In the genomic region with DNA sequence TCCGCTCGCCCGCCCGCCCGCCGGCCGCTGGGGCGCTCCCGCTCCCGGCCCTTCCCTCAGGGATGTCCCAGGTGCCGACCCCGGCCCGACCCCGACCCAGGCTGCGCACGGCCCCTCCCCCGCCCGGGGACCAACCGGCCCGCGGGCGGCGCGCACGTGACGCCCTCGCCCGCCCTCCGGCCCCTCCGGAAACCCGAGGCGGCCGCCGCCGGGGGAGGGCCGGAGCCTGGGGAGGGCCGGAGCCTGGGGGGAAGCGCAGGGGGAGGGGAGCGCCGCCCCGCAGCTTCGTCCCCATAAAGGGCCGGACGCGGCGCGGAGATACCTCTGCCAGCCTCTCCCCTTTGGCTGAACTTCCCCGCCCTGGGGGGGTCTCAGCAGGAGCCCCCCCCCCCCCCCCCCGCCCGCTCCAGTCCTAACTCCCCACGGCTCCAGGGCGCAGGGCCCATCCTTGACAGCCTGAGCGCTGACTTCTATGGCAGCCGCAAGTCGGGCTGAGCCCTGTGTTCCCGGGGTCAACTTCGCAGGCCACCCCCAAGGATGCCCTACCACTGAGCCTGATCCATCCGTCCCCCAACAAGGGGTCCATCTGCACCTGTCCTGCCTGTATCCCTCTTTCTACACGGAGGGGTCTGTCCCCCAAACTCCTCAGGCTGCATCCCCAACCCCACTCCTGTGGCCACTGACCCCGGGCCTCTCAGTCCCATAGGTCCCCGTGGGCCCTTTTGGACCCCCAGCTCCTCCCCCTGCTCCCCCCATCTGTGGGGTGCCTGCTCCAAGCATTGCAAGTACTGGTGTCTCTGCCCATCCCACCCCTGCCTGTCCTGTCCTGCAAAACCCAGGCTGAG, we compare ENCODE assay signal across 8 cellular contexts. TPM values are rescaled to one million over a fixed set of nuclear protein-coding genes. Genes with fewer than 3 reads are reported as not detected.
DNase-seq lines count a peak whose midpoint lies in the region; ATAC-seq, FAIRE-seq and TF ChIP-seq lines count a peak whose summit lies in the region.

A gene (minus strand): TSS at position 69 of the 845 bp plus-strand sequence. CDS start 174 bp downstream, outside the sequence.

- no peak within 1 kb of the TSS for H3K23ac ChIP-seq in H1 (ENCODE audit: insufficient read length)

- H3K36me3 ChIP-seq in BJ (ENCODE audit: control insufficient read depth, insufficient read depth, low read length): peaks cover 10% of the 10 kb centered on the region
- H3K36me3 ChIP-seq in Panc1 (ENCODE audit: control insufficient read depth, insufficient read depth, low read length): no peaks in the 10 kb centered on the region; the same call in 1 of the 2 replicates
- H3K36me3 ChIP-seq in H1 (ENCODE audit: control insufficient read depth in 2 of 4, insufficient read depth in 4 of 4, low read length in 3 of 4): no peaks in the 10 kb centered on the region
- no peaks in the 10 kb centered on the region for H3K36me3 ChIP-seq in mucosa of rectum (ENCODE audit: control insufficient read depth in 2 of 2, insufficient read depth in 2 of 2, low read length in 2 of 2)

- in situ Hi-C loops in Panc1 (cut with HindIII; ENCODE audit: low pct_unique_long_range_greater_than_20kb, low sequenced_read_pairs): no loop called here

- no peaks in the 10 kb centered on the region for H3K79me2 ChIP-seq in H1 (ENCODE audit: control insufficient read depth in 1 of 2, insufficient read depth in 2 of 2, low read length in 2 of 2)

- peak within 1 kb of the TSS; percentile 80; the same call in 1 of the 2 replicates for H2BK12ac ChIP-seq in H1 (ENCODE audit: low read depth, low read length)

- no peak within 1 kb of the TSS for H3K14ac ChIP-seq in H1 (ENCODE audit: insufficient read length)

- peaks cover 6% of the 10 kb centered on the region; the same call in 1 of the 2 replicates for H3K23me2 ChIP-seq in H1 (ENCODE audit: low read depth, low read length)

- H3K9ac ChIP-seq in H1 (replicated peaks in 1 of 4; ENCODE audit: extremely low read depth in 1 of 4, low read depth in 3 of 4, low read length in 3 of 4) (peak within 1 kb of the TSS in 1 of 4 experiments; percentile 19; a peak in 3 of 7 replicates), mucosa of rectum (ENCODE audit: low read depth in 1 of 2, low read length in 2 of 2) (no peak within 1 kb of the TSS)

- WGBS in H1 (ENCODE audit: extremely low coverage in 1 of 2, insufficient coverage in 1 of 2, insufficient read length in 1 of 2, insufficient replicate concordance in 2 of 2, low coverage in 1 of 2, low lambda C conversion rate in 2 of 2, missing lambda C conversion rate in 1 of 2), 2 experiments: 29% methylated on average over 4 of the region's 61 CpGs; no CpG with 5 or more reads in 1 of the 2 experiments

- H3K4me2 ChIP-seq in H1 (ENCODE audit: insufficient read depth in 1 of 2, low read depth in 2 of 2, low read length in 2 of 2): peak within 1 kb of the TSS; percentile 77 to 78

- peaks cover 5 to 10% of the 10 kb centered on the region in 2 experiments for H4K20me1 ChIP-seq in H1 (replicated peaks in 1 of 2; ENCODE audit: control insufficient read depth in 1 of 2, insufficient read depth in 2 of 2, low read length in 2 of 2)

- BruUV-seq in Panc1 (replicated peaks; lab: Mats Ljungman, UMichigan): no TSS peak

- peak within 1 kb of the TSS; percentile 89; the same call in 1 of the 2 replicates for H4K8ac ChIP-seq in H1 (ENCODE audit: extremely low read depth, insufficient read depth, low read length)

- no peaks in the 10 kb centered on the region for H3K79me1 ChIP-seq in H1 (ENCODE audit: low read depth, low read length)

- peak within 1 kb of the TSS; percentile 32 for H3K18ac ChIP-seq in H1 (ENCODE audit: extremely low read depth, low read length)

- DNase-seq in BJ (ENCODE audit: low read depth): no peak
- DNase-seq in Panc1 (ENCODE audit: low read depth, low spot score): no peak
- peak in 1 of 2 experiments; percentile 76 for DNase-seq in H1 (ENCODE audit: low read depth in 1 of 2, low spot score in 2 of 2)
- no peak for DNase-seq in activated CD4-positive, CD25-positive, alpha-beta regulatory T cell treated with anti-CD3 and anti-CD28 coated beads, Interleukin-2, amount 50 U/mL, for 72 hours
- DNase-seq in T-helper 9 cell: no peak
- DNase-seq in pons (ENCODE audit: low spot score): no peak

- peak within 1 kb of the TSS; percentile 81 for H4K91ac ChIP-seq in H1 (replicated peaks; ENCODE audit: insufficient read length, low read length)

- H2BK120ac ChIP-seq in H1 (replicated peaks; ENCODE audit: low read depth, low read length): no peak within 1 kb of the TSS

- no peak for TF ChIP-seq EP300 in H1 (IDR thresholded peaks at IDR 0.05; ENCODE audit: borderline replicate concordance in 1 of 2, low read depth in 2 of 2, low read length in 2 of 2)

- no peak within 1 kb of the TSS for H4K5ac ChIP-seq in H1 (ENCODE audit: insufficient read length, low read depth, low read length)

- 0 out of 2 replicates have a peak within 1 kb of the TSS, but pooled peaks have one; percentile 61 for H2BK15ac ChIP-seq in H1 (ENCODE audit: low read length)

- no peak within 1 kb of the TSS for H3K56ac ChIP-seq in H1 (replicated peaks; ENCODE audit: insufficient read length, low read depth, low read length)

- no peak for TF ChIP-seq RAD21 in H1 (IDR thresholded peaks at IDR 0.05 in 1 of 2, conservative IDR thresholded peaks at IDR 0.05 in 1 of 2; ENCODE audit: low read depth in 2 of 2, low read length in 2 of 2)

- peak; percentile 50 for ATAC-seq in GM19035 (IDR thresholded peaks at IDR 0.05; ENCODE audit: unreplicated experiment)
- peak; percentile 62 for ATAC-seq in Panc1

- peak within 1 kb of the TSS; percentile 86 for H3K27ac ChIP-seq in Panc1 (ENCODE audit: low read length)
- no peak within 1 kb of the TSS for H3K27ac ChIP-seq in H1 (ENCODE audit: low read depth, low read length)
- H3K27ac ChIP-seq in mucosa of rectum (ENCODE audit: low read depth in 2 of 2, low read length in 2 of 2): no peak within 1 kb of the TSS

- POLR2A ChIA-PET in BJ (lab: Charles Lee): no interaction called here
- POLR2A ChIA-PET in Panc1 (lab: Charles Lee): interaction anchor here (0.5 kb wide), 1 partner anchor 1766 kb away, joined by 3 read pairs; no protein-coding TSS in a partner anchor
- POLR2A ChIA-PET in H1 (lab: Charles Lee; ENCODE audit: partially characterized antibody): interaction anchor here (0.6 to 2.3 kb wide), 4 partner anchors 10 to 59 kb away, joined by 3 to 5 read pairs (median 3); a partner anchor contains a TSS

- H3K4ac ChIP-seq in H1 (replicated peaks; ENCODE audit: insufficient read length, low read depth, low read length): peak within 1 kb of the TSS; percentile 53

- H3K4me1 ChIP-seq in Panc1 (ENCODE audit: control insufficient read depth, insufficient read depth, low read length) (peaks cover 33% of the 10 kb centered on the region), H1 (replicated peaks in 1 of 4; ENCODE audit: control insufficient read depth in 3 of 4, insufficient read depth in 4 of 4, low read length in 3 of 4) (peaks cover 0 to 20% (median 10%) of the 10 kb centered on the region in 4 experiments; a peak in 6 of 7 replicates), mucosa of rectum (ENCODE audit: control insufficient read depth in 2 of 2, insufficient read depth in 2 of 2, low read length in 2 of 2) (no peaks in the 10 kb centered on the region)

- H2AK5ac ChIP-seq in H1 (ENCODE audit: low read depth, low read length): no peak within 1 kb of the TSS

- H3K9me3 ChIP-seq in Panc1 (ENCODE audit: control insufficient read depth, insufficient read depth, low read depth, low read length): no peaks in the 10 kb centered on the region
- H3K9me3 ChIP-seq in H1 (ENCODE audit: insufficient read depth in 2 of 2, low read depth in 1 of 2, low read length in 1 of 2): peaks cover 0 to 3% of the 10 kb centered on the region in 2 experiments; a peak in 1 of 4 replicates
- no peaks in the 10 kb centered on the region for H3K9me3 ChIP-seq in mucosa of rectum (ENCODE audit: control insufficient read depth in 2 of 2, low read length in 2 of 2)

- no peak for TF ChIP-seq POLR2A in H1 (IDR thresholded peaks at IDR 0.05; ENCODE audit: control extremely low read depth in 1 of 2, low read depth in 2 of 2, low read length in 2 of 2)

- H2BK5ac ChIP-seq in H1 (ENCODE audit: low read depth, low read length): peak within 1 kb of the TSS; percentile 52; the same call in 1 of the 2 replicates

- no peak for FAIRE-seq in H1 (lab: Jason Lieb, UNC)

- CTCF ChIA-PET in BJ (lab: Yijun Ruan, JAX) (interaction anchor here (1.2 to 4.7 kb wide), 6 partner anchors 10 to 80 kb away, joined by 3 to 28 read pairs (median 8); a partner anchor contains a TSS), Panc1 (lab: Charles Lee) (no interaction called here), H1 (lab: Charles Lee; ENCODE audit: partially characterized antibody) (interaction anchor here (0.5 to 4.7 kb wide), 10 partner anchors 10 to 134 kb away, joined by 3 to 26 read pairs (median 5); a partner anchor contains a TSS)

- H3K27me3 ChIP-seq in BJ (ENCODE audit: control insufficient read depth, insufficient read depth, low read length): no peaks in the 10 kb centered on the region
- H3K27me3 ChIP-seq in Panc1 (ENCODE audit: control insufficient read depth, insufficient read depth, low read length): no peaks in the 10 kb centered on the region
- peaks cover 1 to 27% (median 21%) of the 10 kb centered on the region in 4 experiments; a peak in 6 of 7 replicates for H3K27me3 ChIP-seq in H1 (replicated peaks in 1 of 4; ENCODE audit: control insufficient read depth in 3 of 4, extremely low read depth in 1 of 4, insufficient read depth in 3 of 4, low read length in 3 of 4)
- peaks cover 14 to 23% of the 10 kb centered on the region in 2 donors for H3K27me3 ChIP-seq in mucosa of rectum (ENCODE audit: control insufficient read depth in 2 of 2, insufficient read depth in 2 of 2, low read length in 2 of 2)

- H2AFZ ChIP-seq in H1 (ENCODE audit: low read length): no peak within 1 kb of the TSS; the same call in 1 of the 2 replicates

- H3K4me3 ChIP-seq in BJ (ENCODE audit: low read depth, low read length) (peak within 1 kb of the TSS; percentile 68), Panc1 (ENCODE audit: low read depth in 2 of 2, low read length in 2 of 2) (peak within 1 kb of the TSS; percentile 60 to 70), H1 (ENCODE audit: extremely low read depth in 1 of 4, insufficient read depth in 2 of 4, low read depth in 3 of 4, low read length in 4 of 4) (peak within 1 kb of the TSS; percentile 35 to 73 (median 48)), mucosa of rectum (ENCODE audit: low read length in 2 of 2) (peak within 1 kb of the TSS; percentile 39 to 52)

- TF ChIP-seq CTCF in BJ (IDR thresholded peaks at IDR 0.05; ENCODE audit: insufficient read depth, low read depth, low read length) (no peak), Panc1 (IDR thresholded peaks at IDR 0.05) (no peak), H1 (IDR thresholded peaks at IDR 0.05; ENCODE audit: control extremely low read depth in 1 of 3, insufficient read depth in 1 of 3, low read depth in 1 of 3, low read length in 3 of 3) (no peak)

- H2BK20ac ChIP-seq in H1 (ENCODE audit: low read length): peak within 1 kb of the TSS; percentile 72; the same call in 1 of the 2 replicates

- intact Hi-C loops in Panc1 (cut with micrococcal nuclease; ENCODE audit: unreplicated experiment): no loop called here

RNA-seq across cellular contexts. Expression of the gene that starts here (rescaled TPM):
- polyA plus RNA-seq in BJ (2011; rRNA removed) (36.6 and 51.4 TPM in 2 replicates), H1 (2011; rRNA removed) (17.3 and 25.9 TPM in 2 replicates)
- polyA minus RNA-seq in BJ (2011; rRNA and poly(A)+ RNA removed): 33.0 and 51.2 TPM in 2 replicates
- total RNA-seq in Panc1 (2021; ENCODE audit: unreplicated experiment): 74.6 TPM
- polyA plus RNA-seq in Panc1 (2012; ENCODE audit: insufficient read length): 81.1 TPM
- total RNA-seq in H1 (2021; fragmentation: NEBNext Ultra II Directional; extraction: Animal tissue kit (Norgen Biotek cat#: 25700)): 15.6 and 20.3 TPM in 2 replicates
- 24.5 TPM for polyA plus RNA-seq in H1 (2011; cell fraction: cytosol; rRNA removed)
- polyA plus RNA-seq in H1 (2011; cell fraction: nucleus; rRNA removed): 83.3 TPM
- 13.2 to 20.0 TPM (median 18.2 TPM) in 4 replicates for polyA plus RNA-seq in H1 (2012, experiment 1 of 2)
- 15.2 TPM for polyA plus RNA-seq in H1 (2012, experiment 2 of 2)
- polyA plus RNA-seq in H1 (2013, experiment 1 of 2): 14.5 TPM
- polyA plus RNA-seq in H1 (2013, experiment 2 of 2): 11.9 TPM
- polyA minus RNA-seq in H1 (2011; rRNA and poly(A)+ RNA removed): 8.8 and 9.6 TPM in 2 replicates
- polyA minus RNA-seq in H1 (2011; cell fraction: cytosol; rRNA and poly(A)+ RNA removed): 11.2 TPM
- polyA minus RNA-seq in H1 (2011; cell fraction: nucleus; rRNA and poly(A)+ RNA removed): 19.5 TPM
